8 cellular contexts compared by ENCODE assay signal in genomic region chr15:52568569-52569243, GRCh38. TPM values are rescaled to one million over a fixed set of nuclear protein-coding genes. Genes with fewer than 3 reads are reported as not detected.
DNase-seq lines count a peak whose midpoint lies in the region; ATAC-seq and TF ChIP-seq lines count a peak whose summit lies in the region.

ARPP19 (minus strand) TSS chr15:52569030; CDS start chr15:52568892, 138 bp downstream.

- H3K27me3 ChIP-seq in esophagus (ENCODE audit: control insufficient read depth in 1 of 2, insufficient read depth in 2 of 2, low read length in 2 of 2): no peaks in the 10 kb centered on the region
- H3K27me3 ChIP-seq in muscle layer of colon (ENCODE audit: control insufficient read depth in 1 of 2, insufficient read depth in 2 of 2, low read length in 2 of 2): no peaks in the 10 kb centered on the region

- peaks cover under 1% of the 10 kb centered on the region for H3K9me3 Mint-ChIP-seq in activated T-cell treated with anti-CD3 and anti-CD28 coated beads, Interleukin-2, amount 50 U/mL, for 24 hours

- peak within 1 kb of the TSS; percentile 92 for H3K9ac ChIP-seq in muscle layer of colon (ENCODE audit: low read length)

- H3K27ac ChIP-seq in esophagus (ENCODE audit: low read depth in 2 of 2, low read length in 1 of 2) (peak within 1 kb of the TSS; percentile 96 to 98), muscle layer of colon (ENCODE audit: low read depth, low read length) (peak within 1 kb of the TSS; percentile 96)

- no peak; the same call in 1 of the 2 replicates for TF ChIP-seq EP300 in Ishikawa (IDR thresholded peaks at IDR 0.05; ENCODE audit: borderline replicate concordance)

- peak; percentile 73 for ATAC-seq in GM21576 (IDR thresholded peaks at IDR 0.05; ENCODE audit: unreplicated experiment)

- peak within 1 kb of the TSS; percentile 99 for H3K27ac Mint-ChIP-seq in activated T-cell treated with anti-CD3 and anti-CD28 coated beads, Interleukin-2, amount 50 U/mL, for 24 hours

- WGBS in esophagus, 2 donors: 0 to 1% methylated on average over 61 to 75 of the region's 75 CpGs

- H3K4me3 Mint-ChIP-seq in activated T-cell treated with anti-CD3 and anti-CD28 coated beads, Interleukin-2, amount 50 U/mL, for 24 hours: peak within 1 kb of the TSS; percentile 97

- TF ChIP-seq RAD21 in Ishikawa (IDR thresholded peaks at IDR 0.05; ENCODE audit: low read depth): no peak

- H3K9me3 ChIP-seq in esophagus (ENCODE audit: control insufficient read depth in 2 of 2, insufficient read depth in 1 of 2, low read depth in 1 of 2, low read length in 1 of 2) (no peaks in the 10 kb centered on the region), muscle layer of colon (ENCODE audit: low read length) (no peaks in the 10 kb centered on the region)

- H3K27me3 Mint-ChIP-seq in activated T-cell treated with anti-CD3 and anti-CD28 coated beads, Interleukin-2, amount 50 U/mL, for 24 hours: no peaks in the 10 kb centered on the region

- peak within 1 kb of the TSS; percentile 73 to 87 for H3K4me3 ChIP-seq in esophagus (ENCODE audit: low read depth in 1 of 2, low read length in 2 of 2)
- H3K4me3 ChIP-seq in muscle layer of colon (ENCODE audit: low read depth in 1 of 2, low read length in 2 of 2): peak within 1 kb of the TSS; percentile 85 to 89

- peak; percentile 87 for DNase-seq in DMS153 (lab: John Stamatoyannopoulos, UW)
- peak; percentile 87 for DNase-seq in activated T-cell treated with anti-CD3 and anti-CD28 coated beads, Interleukin-2, amount 50 U/mL, for 24 hours
- DNase-seq in stimulated activated CD8-positive, alpha-beta memory T cell treated with anti-CD3 and anti-CD28 coated beads, Interleukin-7, amount 100 ng/mL, for 4 hours (ENCODE audit: low read depth in 2 of 2): peak; percentile 64 to 71

- H3K36me3 Mint-ChIP-seq in activated T-cell treated with anti-CD3 and anti-CD28 coated beads, Interleukin-2, amount 50 U/mL, for 24 hours (ENCODE audit: low read depth): peaks cover 41% of the 10 kb centered on the region

- H3K36me3 ChIP-seq in esophagus (ENCODE audit: control insufficient read depth in 2 of 2, insufficient read depth in 2 of 2, low read length in 1 of 2) (no peaks in the 10 kb centered on the region), muscle layer of colon (ENCODE audit: insufficient read depth, low read length) (no peaks in the 10 kb centered on the region)

- H3K4me1 Mint-ChIP-seq in activated T-cell treated with anti-CD3 and anti-CD28 coated beads, Interleukin-2, amount 50 U/mL, for 24 hours (ENCODE audit: low read depth): peaks cover 34% of the 10 kb centered on the region

- H3K4me1 ChIP-seq in esophagus (ENCODE audit: control insufficient read depth in 2 of 2, insufficient read depth in 2 of 2, low read length in 1 of 2) (peaks cover 0 to 2% of the 10 kb centered on the region in 2 donors), muscle layer of colon (ENCODE audit: insufficient read depth, low read length) (peaks cover 31% of the 10 kb centered on the region)

TF ChIP-seq in Ishikawa, 13 proteins besides CTCF, POLR2A, EP300 and RAD21:
- TF ChIP-seq ZBTB7A (IDR thresholded peaks at IDR 0.05; ENCODE audit: low read depth): no peak
- TF ChIP-seq CREB1 (IDR thresholded peaks at IDR 0.05; ENCODE audit: low read depth): no peak; the same call in none of the 2 replicates
- TF ChIP-seq USF1 (IDR thresholded peaks at IDR 0.05): peak; percentile 41; the same call in 1 of the 2 replicates
- peak; percentile 98 for TF ChIP-seq MAX (IDR thresholded peaks at IDR 0.05)
- peak; percentile 20; the same call in 1 of the 2 replicates for TF ChIP-seq TEAD4 (IDR thresholded peaks at IDR 0.05)
- TF ChIP-seq YY1 (IDR thresholded peaks at IDR 0.05; ENCODE audit: low read depth): peak; percentile 90
- TF ChIP-seq CEBPB (IDR thresholded peaks at IDR 0.05): no peak
- peak; percentile 41; the same call in 1 of the 2 replicates for TF ChIP-seq FOXM1 (IDR thresholded peaks at IDR 0.05; ENCODE audit: borderline replicate concordance, low read depth)
- peak; percentile 54 for TF ChIP-seq EGR1 (IDR thresholded peaks at IDR 0.05)
- TF ChIP-seq TAF1 (IDR thresholded peaks at IDR 0.05; ENCODE audit: low read depth): peak; percentile 64; the same call in 1 of the 2 replicates

TF ChIP-seq in PFSK-1, 5 proteins besides CTCF, POLR2A, EP300 and RAD21:
- TF ChIP-seq FOXP2 (optimal IDR thresholded peaks at IDR 0.05; ENCODE audit: borderline replicate concordance, extremely low read depth, extremely low read length, insufficient read depth) (no peak), REST (IDR thresholded peaks at IDR 0.05; ENCODE audit: insufficient read depth in 1 of 2, low read depth in 2 of 2, low read length in 2 of 2) (0 out of 4 replicates have a peak, but pooled peaks of 1 of the 2 experiments have one; percentile 19), POLR2AphosphoS5 (IDR thresholded peaks at IDR 0.05; ENCODE audit: low read depth, low read length) (peak; percentile 76), SIN3A (IDR thresholded peaks at IDR 0.05; ENCODE audit: borderline replicate concordance, insufficient read depth, low read length) (0 out of 2 replicates have a peak, but pooled peaks have one; percentile 68), TAF1 (IDR thresholded peaks at IDR 0.05; ENCODE audit: borderline replicate concordance, insufficient read depth, low read length) (peak; percentile 61; the same call in 1 of the 2 replicates)
TF ChIP-seq in PFSK-1: peak in this region for 4.

RNA-seq across cellular contexts. Expression of gene ARPP19, which starts in this region (rescaled TPM):
- 34.5 TPM for polyA plus RNA-seq in PFSK-1 (2012; ENCODE audit: insufficient read length, low read depth)
- polyA plus RNA-seq in esophagus: 10 to 100 TPM; 16.1 to 25.8 TPM

Comparison
In these comparisons a context has a peak if more than half of its experiments do, and no peak if none do; other contexts are left out.
1. Peak in every context shown above with its lines: DNase-seq, ATAC-seq, H3K4me3 ChIP-seq and H3K27ac ChIP-seq.